In the genomic region with DNA sequence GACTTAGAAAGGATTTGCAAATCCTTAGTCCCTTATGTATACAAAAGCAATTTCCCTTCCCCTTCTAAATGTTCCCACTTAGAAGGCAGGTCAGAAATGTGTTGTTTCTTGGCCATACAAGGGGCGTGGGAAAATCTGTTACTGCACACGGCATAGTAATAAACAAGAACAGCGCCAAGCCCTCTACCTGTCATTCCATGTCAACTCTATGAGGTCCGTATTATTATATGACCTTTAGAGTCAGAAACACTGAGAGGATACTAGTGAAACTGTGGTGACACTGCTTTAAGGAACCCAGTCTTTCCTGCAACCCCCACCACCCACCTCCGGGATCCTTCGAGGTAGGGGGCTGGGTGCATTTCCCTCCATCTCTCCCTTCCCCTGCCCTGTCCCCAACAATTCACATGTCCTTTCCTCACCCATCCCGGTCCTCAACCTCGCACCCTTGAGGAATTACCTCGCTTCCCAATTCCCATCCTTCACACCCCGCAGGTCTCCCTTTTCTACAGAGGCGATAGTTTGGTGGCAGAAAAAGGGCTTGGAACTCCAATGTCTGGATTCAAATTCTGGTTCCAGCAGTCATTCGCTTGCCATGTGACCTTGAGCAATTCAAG, we compare ENCODE assay signal across 8 cellular contexts. TPM values are rescaled to one million over a fixed set of nuclear protein-coding genes. Genes with fewer than 3 reads are reported as not detected.
DNase-seq lines count a peak whose midpoint lies in the region; ATAC-seq and TF ChIP-seq lines count a peak whose summit lies in the region.

No MANE protein-coding gene starts in this region.

- TF ChIP-seq CTCF in Calu3 (IDR thresholded peaks at IDR 0.05; ENCODE audit: unreplicated experiment) (no peak), OCI-LY7 (conservative IDR thresholded peaks at IDR 0.05; ENCODE audit: low read length) (no peak), endothelial cell (IDR thresholded peaks at IDR 0.05; ENCODE audit: unreplicated experiment) (no peak), ovary (IDR thresholded peaks at IDR 0.05) (no peak)

- H3K36me3 Mint-ChIP-seq in Calu3 (ENCODE audit: insufficient read depth, unreplicated experiment) (peaks cover 15% of the 10 kb centered on the region), endothelial cell (ENCODE audit: low read depth, unreplicated experiment) (no peaks in the 10 kb centered on the region)

- H3K4me2 ChIP-seq in OCI-LY7 (ENCODE audit: low read length): peak overlapping the region; percentile 73

- TF ChIP-seq POLR2A in ovary (IDR thresholded peaks at IDR 0.05): no peak

- H3K79me2 ChIP-seq in OCI-LY7 (ENCODE audit: insufficient read depth, low read depth, low read length): peaks cover 44% of the 10 kb centered on the region

- no peaks in the 10 kb centered on the region for H3K9me3 Mint-ChIP-seq in Calu3 (ENCODE audit: low read depth, unreplicated experiment)
- no peaks in the 10 kb centered on the region for H3K9me3 Mint-ChIP-seq in endothelial cell (ENCODE audit: unreplicated experiment)

- peaks cover 20% of the 10 kb centered on the region for H3K4me1 ChIP-seq in OCI-LY7 (ENCODE audit: insufficient read depth, low read length, poor library complexity, severe bottlenecking)
- peaks cover 1% of the 10 kb centered on the region for H3K4me1 ChIP-seq in ovary (ENCODE audit: insufficient read depth)

- H3K27ac ChIP-seq in OCI-LY7 (ENCODE audit: low read depth, low read length, poor library complexity, severe bottlenecking): peak overlapping the region; percentile 27
- peak overlapping the region; percentile 66 to 75 for H3K27ac ChIP-seq in ovary

- no peak for TF ChIP-seq EP300 in ovary (IDR thresholded peaks at IDR 0.05)

- H3K4me3 ChIP-seq in OCI-LY7 (ENCODE audit: low read depth, low read length, poor library complexity, severe bottlenecking) (peak overlapping the region; percentile 93), ovary (peak overlapping the region; percentile 68)

- CTCF ChIA-PET in Calu3 (lab: Charles Lee): no interaction called here
- CTCF ChIA-PET in OCI-LY7 (lab: Charles Lee; ENCODE audit: unreplicated experiment): no interaction called here

- WGBS in ovary, 3 donors: 5 to 8% (median 7%) methylated on average over 12 of the region's 12 CpGs

- no peaks in the 10 kb centered on the region for H3K9me2 ChIP-seq in OCI-LY7 (ENCODE audit: insufficient read depth, low read length)

- H3K27me3 Mint-ChIP-seq in Calu3 (ENCODE audit: unreplicated experiment) (peaks cover 8% of the 10 kb centered on the region), endothelial cell (ENCODE audit: unreplicated experiment) (peaks cover 3% of the 10 kb centered on the region)

- DNase-seq in Calu3 (no peak), OCI-LY7 (ENCODE audit: low spot score) (peak; percentile 8), endothelial cell (ENCODE audit: low spot score) (no peak), ovary (no peak), NCI-H187 (lab: John Stamatoyannopoulos, UW) (no peak)

- BruUV-seq in Calu3 (replicated peaks; lab: Mats Ljungman, UMichigan) (no TSS peak), OCI-LY7 (replicated peaks; lab: Mats Ljungman, UMichigan) (no TSS peak)

- ATAC-seq in GM19023 (IDR thresholded peaks at IDR 0.05; ENCODE audit: unreplicated experiment): no peak
- no peak for ATAC-seq in GM18909 (IDR thresholded peaks at IDR 0.05; ENCODE audit: poor library complexity, unreplicated experiment)
- no peak for ATAC-seq in GM18502 (IDR thresholded peaks at IDR 0.05; ENCODE audit: poor library complexity, unreplicated experiment)

- peak overlapping the region; percentile 46; the same call in 1 of the 2 replicates for H2AFZ ChIP-seq in OCI-LY7 (ENCODE audit: low read length)

- peaks cover 29% of the 10 kb centered on the region for H3K36me3 ChIP-seq in OCI-LY7 (ENCODE audit: insufficient read depth, low read length)
- H3K36me3 ChIP-seq in ovary: no peaks in the 10 kb centered on the region

- H4K20me1 ChIP-seq in OCI-LY7 (ENCODE audit: insufficient read depth, low read length): peaks cover 10% of the 10 kb centered on the region; the same call in 1 of the 2 replicates

- H3K9me3 ChIP-seq in OCI-LY7 (ENCODE audit: low read length) (no peaks in the 10 kb centered on the region), ovary (no peaks in the 10 kb centered on the region)

- H3K4me3 Mint-ChIP-seq in Calu3 (ENCODE audit: low read depth, unreplicated experiment) (peak overlapping the region; percentile 92), endothelial cell (ENCODE audit: unreplicated experiment) (peak overlapping the region; percentile 95)

- POLR2A ChIA-PET in OCI-LY7 (lab: Charles Lee): no interaction called here

- H3K27ac Mint-ChIP-seq in Calu3 (ENCODE audit: unreplicated experiment) (peak overlapping the region; percentile 87), endothelial cell (ENCODE audit: unreplicated experiment) (peak overlapping the region; percentile 76)

- H3K4me1 Mint-ChIP-seq in Calu3 (ENCODE audit: low read depth, unreplicated experiment): no peaks in the 10 kb centered on the region
- peaks cover 9% of the 10 kb centered on the region for H3K4me1 Mint-ChIP-seq in endothelial cell (ENCODE audit: unreplicated experiment)

- intact Hi-C loops in Calu3 (cut with micrococcal nuclease; ENCODE audit: unreplicated experiment): no loop called here
- intact Hi-C loops in OCI-LY7 (cut with micrococcal nuclease; ENCODE audit: unreplicated experiment): loop anchor here (10.0 kb wide), 1 partner anchor 282 kb away; no protein-coding TSS in a partner anchor
- intact Hi-C loops in ovary (cut with DNase I): no loop called here

- H3K27me3 ChIP-seq in ovary: no peaks in the 10 kb centered on the region

RNA-seq across cellular contexts. Expression of a gene that starts 0.7 kb away (rescaled TPM):
- total RNA-seq in Calu3 (2022) (70.1 TPM in 2 replicates), OCI-LY7 (2022) (98.4 and 105 TPM in 2 replicates), endothelial cell (ENCODE audit: unreplicated experiment) (44.9 TPM), ovary (10 to 100 TPM; 51.9 to 77.7 (median 56.5) TPM)
- total RNA-seq in OCI-LY7 (2014; rRNA removed; shearing (Covaris generic)): 103 and 106 TPM in 2 replicates
- 100 to 1,000 TPM in 1 of 2 donors, 10 to 100 TPM in 1; 66.0 to 120 TPM for polyA plus RNA-seq in ovary

RNA-seq across cellular contexts. Expression of a gene that starts 41.5 kb away (rescaled TPM):
- total RNA-seq in Calu3 (2022): 33.4 and 37.6 TPM in 2 replicates
- 25.0 and 28.1 TPM in 2 replicates for total RNA-seq in OCI-LY7 (2014; rRNA removed; shearing (Covaris generic))
- total RNA-seq in OCI-LY7 (2022): 28.8 and 31.4 TPM in 2 replicates
- total RNA-seq in endothelial cell (ENCODE audit: unreplicated experiment): 55.6 TPM
- total RNA-seq in ovary: 10 to 100 TPM; 11.3 to 24.1 (median 22.5) TPM
- 10 to 100 TPM in 1 of 2 donors, 1 to 10 TPM in 1; 8.8 to 12.7 TPM for polyA plus RNA-seq in ovary
